33 cellular contexts compared by ENCODE assay signal in the genomic region with DNA sequence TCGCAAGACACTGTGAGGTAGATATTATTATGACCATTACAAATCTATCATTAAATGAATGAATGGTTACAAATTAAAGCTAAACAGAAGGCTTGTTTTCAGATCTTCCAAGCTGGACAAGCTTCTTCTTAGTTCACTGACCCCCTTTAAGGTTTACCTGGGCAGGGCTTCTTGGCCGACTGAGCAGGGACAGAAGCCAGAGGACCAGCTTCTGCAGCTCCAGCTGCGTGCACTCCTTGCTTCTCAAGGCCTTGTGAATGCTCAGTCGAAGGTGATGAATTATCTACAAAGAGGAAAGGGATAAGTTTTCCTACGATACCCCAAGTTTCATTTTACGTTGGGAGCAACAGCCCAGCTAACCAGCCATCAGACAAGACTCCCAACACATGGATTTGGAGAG.
"Had no signal": no experiment of that assay in that cellular context is flagged by ENCODE, and none has a peak within 500 bp of the region (broad histone marks: within the 10 kb centered on the region; RNA-seq: fewer than 3 reads in every experiment).

No MANE protein-coding gene starts in this region.

- H3K9me3 Mint-ChIP-seq: activated B cell treated with CpG ODN at 0.5 μM for 24 hours; activated CD4-positive, alpha-beta memory T cell treated with anti-CD3 and anti-CD28 coated beads for 36 hours; activated CD4-positive, alpha-beta T cell treated with anti-CD3 and anti-CD28 coated beads, Interleukin-2, amount 10 ng/mL, durations not matched to agents 24 days and 14 days; activated naive CD4-positive, alpha-beta T cell treated with anti-CD3 and anti-CD28 coated beads for 36 hours; activated naive CD4-positive, alpha-beta T cell treated with anti-CD3 and anti-CD28 coated beads, Interleukin-2, amount 50 U/mL, for 24 hours; activated naive CD8-positive, alpha-beta T cell treated with anti-CD3 and anti-CD28 coated beads for 36 hours; activated naive CD8-positive, alpha-beta T cell treated with anti-CD3 and anti-CD28 coated beads, Interleukin-2, amount 50 U/mL, for 24 hours; activated T-cell treated with anti-CD3 and anti-CD28 coated beads, Interleukin-2, amount 50 U/mL, for 24 hours; activated T-cell treated with anti-CD3 and anti-CD28 coated beads, Interleukin-2, amount 50 U/mL, for 72 hours; effector memory CD8-positive, alpha-beta T cell; T-cell had no signal

- H3K27me3 Mint-ChIP-seq: activated B cell treated with CpG ODN at 0.5 μM for 24 hours; activated CD4-positive, alpha-beta memory T cell treated with anti-CD3 and anti-CD28 coated beads for 36 hours; activated CD4-positive, alpha-beta T cell treated with anti-CD3 and anti-CD28 coated beads, Interleukin-2, amount 10 ng/mL, durations not matched to agents 24 days and 14 days; activated naive CD4-positive, alpha-beta T cell treated with anti-CD3 and anti-CD28 coated beads, Interleukin-2, amount 50 U/mL, for 24 hours; activated naive CD8-positive, alpha-beta T cell treated with anti-CD3 and anti-CD28 coated beads for 36 hours; activated naive CD8-positive, alpha-beta T cell treated with anti-CD3 and anti-CD28 coated beads, Interleukin-2, amount 50 U/mL, for 24 hours; activated T-cell treated with anti-CD3 and anti-CD28 coated beads, Interleukin-2, amount 50 U/mL, for 24 hours; effector memory CD8-positive, alpha-beta T cell; T-cell had no signal

- H3K36me3 ChIP-seq: gastrocnemius medialis had no signal

- H3K4me1 Mint-ChIP-seq: activated B cell treated with CpG ODN at 0.5 μM for 24 hours; activated naive CD4-positive, alpha-beta T cell treated with anti-CD3 and anti-CD28 coated beads, Interleukin-2, amount 50 U/mL, for 24 hours; activated naive CD8-positive, alpha-beta T cell treated with anti-CD3 and anti-CD28 coated beads for 36 hours; activated naive CD8-positive, alpha-beta T cell treated with anti-CD3 and anti-CD28 coated beads, Interleukin-2, amount 50 U/mL, for 24 hours; T-cell had no signal

- ATAC-seq: activated CD4-positive, CD25-positive, alpha-beta regulatory T cell treated with anti-CD3 and anti-CD28 coated beads, Interleukin-2, amount 50 U/mL, for 24 hours; activated naive CD8-positive, alpha-beta T cell treated with anti-CD3 and anti-CD28 coated beads, Interleukin-2, amount 50 U/mL, for 24 hours; activated T-cell treated with anti-CD3 and anti-CD28 coated beads, Interleukin-2, amount 50 U/mL, for 72 hours; body of pancreas; effector memory CD8-positive, alpha-beta T cell; esophagus mucosa; gastrocnemius medialis; heart left ventricle; T-cell had no signal

- H3K4me3 Mint-ChIP-seq: activated B cell treated with CpG ODN at 0.5 μM for 24 hours; activated CD4-positive, alpha-beta memory T cell treated with anti-CD3 and anti-CD28 coated beads for 36 hours; activated CD4-positive, alpha-beta T cell treated with anti-CD3 and anti-CD28 coated beads, Interleukin-2, amount 10 ng/mL, durations not matched to agents 24 days and 14 days; activated naive CD4-positive, alpha-beta T cell treated with anti-CD3 and anti-CD28 coated beads for 36 hours; activated naive CD4-positive, alpha-beta T cell treated with anti-CD3 and anti-CD28 coated beads, Interleukin-2, amount 50 U/mL, for 24 hours; activated naive CD8-positive, alpha-beta T cell treated with anti-CD3 and anti-CD28 coated beads for 36 hours; activated naive CD8-positive, alpha-beta T cell treated with anti-CD3 and anti-CD28 coated beads, Interleukin-2, amount 50 U/mL, for 24 hours; activated T-cell treated with anti-CD3 and anti-CD28 coated beads, Interleukin-2, amount 50 U/mL, for 24 hours; activated T-cell treated with anti-CD3 and anti-CD28 coated beads, Interleukin-2, amount 50 U/mL, for 72 hours; effector memory CD8-positive, alpha-beta T cell; T-cell had no signal

- H3K27ac Mint-ChIP-seq: activated B cell treated with CpG ODN at 0.5 μM for 24 hours; activated CD4-positive, alpha-beta memory T cell treated with anti-CD3 and anti-CD28 coated beads for 36 hours; activated naive CD4-positive, alpha-beta T cell treated with anti-CD3 and anti-CD28 coated beads for 36 hours; activated naive CD4-positive, alpha-beta T cell treated with anti-CD3 and anti-CD28 coated beads, Interleukin-2, amount 50 U/mL, for 24 hours; activated naive CD8-positive, alpha-beta T cell treated with anti-CD3 and anti-CD28 coated beads for 36 hours; activated naive CD8-positive, alpha-beta T cell treated with anti-CD3 and anti-CD28 coated beads, Interleukin-2, amount 50 U/mL, for 24 hours; activated T-cell treated with anti-CD3 and anti-CD28 coated beads, Interleukin-2, amount 50 U/mL, for 24 hours; activated T-cell treated with anti-CD3 and anti-CD28 coated beads, Interleukin-2, amount 50 U/mL, for 72 hours; T-cell had no signal

- H3K4me3 ChIP-seq: adrenal gland, body of pancreas, gastrocnemius medialis, heart left ventricle had no signal

- H3K27ac ChIP-seq: adrenal gland, body of pancreas, gastrocnemius medialis, heart left ventricle, WERI-Rb-1 had no signal

- H3K9me3 ChIP-seq: adrenal gland, body of pancreas, gastrocnemius medialis, heart left ventricle had no signal

- H3K36me3 Mint-ChIP-seq: activated naive CD4-positive, alpha-beta T cell treated with anti-CD3 and anti-CD28 coated beads, Interleukin-2, amount 50 U/mL, for 24 hours; T-cell had no signal

- H3K27me3 ChIP-seq: adrenal gland, body of pancreas, gastrocnemius medialis, heart left ventricle had no signal

- H3K4me1 ChIP-seq: body of pancreas, gastrocnemius medialis, heart left ventricle had no signal

- FAIRE-seq: colon, endometrium had no signal

- DNase-seq: activated B cell treated with CpG ODN at 0.5 μM for 24 hours; activated CD4-positive, alpha-beta memory T cell treated with anti-CD3 and anti-CD28 coated beads for 36 hours; activated CD4-positive, alpha-beta T cell treated with anti-CD3 and anti-CD28 coated beads, Interleukin-2, amount 10 ng/mL, durations not matched to agents 24 days and 14 days; activated CD8-positive, alpha-beta memory T cell treated with anti-CD3 and anti-CD28 coated beads for 24 hours; activated effector memory CD4-positive, alpha-beta T cell treated with Interleukin-2 at 50 U/mL for 16 hours; activated naive CD4-positive, alpha-beta T cell treated with anti-CD3 and anti-CD28 coated beads for 36 hours; activated naive CD8-positive, alpha-beta T cell treated with anti-CD3 and anti-CD28 coated beads for 36 hours; activated naive CD8-positive, alpha-beta T cell treated with anti-CD3 and anti-CD28 coated beads, Interleukin-2, amount 50 U/mL, for 24 hours; activated T-cell treated with anti-CD3 and anti-CD28 coated beads for 4 hours; activated T-cell treated with anti-CD3 and anti-CD28 coated beads, Interleukin-2, amount 50 U/mL, for 24 hours; activated T-cell treated with anti-CD3 and anti-CD28 coated beads, Interleukin-2, amount 50 U/mL, for 72 hours; adrenal gland; amygdala; aorta; body of pancreas; cortex of kidney; dermis blood vessel endothelial cell; effector CD4-positive, alpha-beta T cell; effector memory CD8-positive, alpha-beta T cell; foreskin fibroblast; gastrocnemius medialis; glutamatergic neuron; heart left ventricle; hypothalamus; SW 1271; T-cell; T1000; WERI-Rb-1 had no signal
